In the genomic region with DNA sequence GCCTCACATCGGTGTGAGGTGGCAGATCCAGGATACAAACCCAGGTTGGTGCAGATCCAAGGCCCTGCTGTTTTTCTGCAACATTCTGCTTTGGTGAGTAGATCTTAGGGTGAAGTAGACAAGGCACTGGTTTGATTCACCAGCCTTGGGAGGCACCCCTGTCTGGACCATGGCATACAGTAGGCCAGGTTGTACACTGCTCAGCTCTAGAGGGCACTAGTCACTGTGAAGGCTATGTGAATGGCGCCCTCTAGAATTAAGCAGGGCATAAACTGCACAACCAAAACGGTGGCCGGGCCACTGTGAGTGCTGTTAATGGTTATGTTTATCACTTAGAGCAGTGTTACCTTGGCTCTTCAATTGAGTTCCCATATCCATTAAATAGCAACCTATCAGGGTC, we compare ENCODE assay signal across 8 cellular contexts.
DNase-seq lines count a peak whose midpoint lies in the region; ATAC-seq and TF ChIP-seq lines count a peak whose summit lies in the region.

No MANE protein-coding gene starts in this region.

- H3K4me1 ChIP-seq in adrenal gland (replicated peaks in 1 of 2): no peaks in the 10 kb centered on the region
- H3K4me1 ChIP-seq in mesenchymal stem cell (ENCODE audit: control insufficient read depth, insufficient read depth, low read depth, low read length): peaks cover 5% of the 10 kb centered on the region

- TF ChIP-seq POLR2A in adrenal gland (IDR thresholded peaks at IDR 0.05): no peak

- no peak overlapping the region for H3K4me3 ChIP-seq in adrenal gland
- H3K4me3 ChIP-seq in mesenchymal stem cell (ENCODE audit: insufficient read depth in 1 of 2, low read depth in 1 of 2, low read length in 2 of 2): no peak overlapping the region

- no peak overlapping the region for H3K9ac ChIP-seq in mesenchymal stem cell (ENCODE audit: low read length)

- no peak overlapping the region for H4K91ac ChIP-seq in mesenchymal stem cell (ENCODE audit: low read length)

- WGBS in adrenal gland, 4 donors: 49 to 79% (median 77%) methylated on average over 3 to 4 of the region's 4 CpGs
- 53% methylated on average over 2 of the region's 4 CpGs for WGBS in mesenchymal stem cell

- H4K8ac ChIP-seq in mesenchymal stem cell (ENCODE audit: low read length): no peak overlapping the region

- peaks cover 1% of the 10 kb centered on the region for H3K79me1 ChIP-seq in mesenchymal stem cell (replicated peaks; ENCODE audit: low read length, poor library complexity, severe bottlenecking)

- no peak for DNase-seq in AG09319 (ENCODE audit: extremely low read depth, low read depth)
- peak; percentile 41 for DNase-seq in NCI-H460 (ENCODE audit: extremely low read depth, low read depth)
- DNase-seq in adrenal gland: peak in 4 of 7 donors; percentile 18 to 52 (median 32)
- peak; percentile 6 for DNase-seq in mesenchymal stem cell
- DNase-seq in DMS79 treated with DMSO at 0.1 percent for 48 hours (lab: John Stamatoyannopoulos, UW): no peak
- DNase-seq in SK-N-DZ (ENCODE audit: low spot score): no peak

- no peak overlapping the region for H3K14ac ChIP-seq in mesenchymal stem cell (ENCODE audit: low read length in 2 of 2)

- no peak overlapping the region for H3K23ac ChIP-seq in mesenchymal stem cell (ENCODE audit: low read length in 2 of 2)

- no peak overlapping the region for H2AK5ac ChIP-seq in mesenchymal stem cell (ENCODE audit: low read length, severe bottlenecking)

- H3K4me2 ChIP-seq in mesenchymal stem cell (ENCODE audit: low read length, poor library complexity, severe bottlenecking): no peak overlapping the region

- H2BK5ac ChIP-seq in mesenchymal stem cell (ENCODE audit: low read depth, low read length, poor library complexity, severe bottlenecking): no peak overlapping the region

- no peak overlapping the region for H3K18ac ChIP-seq in mesenchymal stem cell (ENCODE audit: low read depth in 1 of 2, low read length in 2 of 2)

- H3K36me3 ChIP-seq in adrenal gland (replicated peaks in 1 of 2) (no peaks in the 10 kb centered on the region), mesenchymal stem cell (ENCODE audit: control insufficient read depth in 1 of 2, insufficient read depth in 2 of 2, low read depth in 1 of 2, low read length in 2 of 2) (no peaks in the 10 kb centered on the region)

- H3K27ac ChIP-seq in adrenal gland (no peak overlapping the region), mesenchymal stem cell (ENCODE audit: low read length, poor library complexity, severe bottlenecking) (no peak overlapping the region)

- intact Hi-C loops in adrenal gland (cut with DNase I): loop anchor here (5.0 to 10.0 kb wide), 2 partner anchors 200 to 273 kb away; no protein-coding TSS in a partner anchor

- H2BK120ac ChIP-seq in mesenchymal stem cell (ENCODE audit: low read depth, low read length): no peak overlapping the region

- no peak overlapping the region for H3K4ac ChIP-seq in mesenchymal stem cell (ENCODE audit: low read depth in 1 of 2, low read length in 2 of 2)

- H3K27me3 ChIP-seq in adrenal gland (no peaks in the 10 kb centered on the region), mesenchymal stem cell (ENCODE audit: control insufficient read depth in 1 of 2, insufficient read depth in 1 of 2, low read length in 2 of 2) (peaks cover 0 to 17% of the 10 kb centered on the region in 2 experiments)

- H3K9me3 ChIP-seq in adrenal gland (replicated peaks in 1 of 3) (no peaks in the 10 kb centered on the region), mesenchymal stem cell (ENCODE audit: control insufficient read depth, low read length) (no peaks in the 10 kb centered on the region)

- no peak overlapping the region for H2BK12ac ChIP-seq in mesenchymal stem cell (ENCODE audit: low read length in 2 of 2)

- H2BK15ac ChIP-seq in mesenchymal stem cell (ENCODE audit: low read depth, poor library complexity, severe bottlenecking): no peak overlapping the region

- no peak overlapping the region for H2AFZ ChIP-seq in mesenchymal stem cell (ENCODE audit: low read depth, low read length)

- no peak for ATAC-seq in GM21515 (IDR thresholded peaks at IDR 0.05; ENCODE audit: unreplicated experiment)

- TF ChIP-seq CTCF in AG09319 (IDR thresholded peaks at IDR 0.05; ENCODE audit: low read depth, low read length) (peak; percentile 42), GM12872 (IDR thresholded peaks at IDR 0.05; ENCODE audit: insufficient read depth, low read depth, low read length) (peak; percentile 73), adrenal gland (IDR thresholded peaks at IDR 0.05) (peak in 3 of 6 experiments; percentile 29 to 36 (median 34))

Comparison
In these comparisons a context has a peak if more than half of its experiments do, and no peak if none do; other contexts are left out.
1. DNase-seq: peak in NCI-H460 (single experiment), adrenal gland (4 of 7) and mesenchymal stem cell (single experiment); none in AG09319 (single experiment), DMS79 treated with DMSO at 0.1 percent for 48 hours (single experiment) and SK-N-DZ (single experiment).